ENCODE assay signal across 8 cellular contexts in the genomic region with DNA sequence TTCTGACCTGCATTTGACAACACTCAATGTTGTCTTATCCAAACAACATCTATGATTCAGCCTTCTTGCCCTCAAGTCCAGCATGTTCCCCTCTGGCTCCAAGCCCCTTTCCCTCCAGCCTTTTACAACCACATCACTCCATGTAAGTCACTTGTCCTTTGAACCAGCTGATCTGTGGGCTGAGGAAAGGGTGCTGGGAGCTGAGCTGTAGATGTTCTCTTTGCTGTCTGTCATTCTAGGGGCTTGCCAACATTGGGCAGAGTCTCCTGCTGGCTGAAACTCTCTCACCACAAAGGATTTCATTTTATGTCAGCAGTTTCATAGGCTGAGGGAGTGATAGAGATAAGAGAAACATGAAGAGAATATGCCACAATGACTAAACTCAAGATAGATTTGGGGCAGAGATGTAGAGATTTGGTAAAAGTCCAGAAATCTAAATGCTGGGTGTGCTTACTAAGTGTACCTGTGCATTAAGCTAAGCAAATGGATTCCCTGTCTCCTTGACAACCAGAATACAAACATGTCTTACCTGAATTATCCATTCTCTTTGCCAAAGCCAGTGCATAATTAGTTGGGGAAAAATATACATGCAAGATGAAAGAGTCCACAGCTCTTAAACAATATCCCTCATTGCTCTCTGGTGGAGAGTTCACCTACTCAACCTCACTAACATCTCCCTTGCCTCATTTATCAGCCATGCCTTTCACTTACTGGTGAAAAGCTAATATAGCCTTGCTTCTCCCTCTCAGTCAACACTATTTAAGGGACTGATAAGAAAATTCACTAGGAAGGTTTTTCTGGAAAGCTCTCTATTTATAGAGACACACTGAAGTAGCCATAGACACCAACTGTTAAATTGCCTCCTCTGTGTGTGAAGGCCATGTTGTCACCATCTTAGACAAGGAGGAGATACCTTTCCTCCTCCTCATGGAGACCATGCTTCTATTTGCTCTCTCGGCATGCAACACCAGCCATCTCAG.
A peak's percentile ranks its signal among the peaks of the same experiment; 100 is the strongest.
DNase-seq lines count a peak whose midpoint lies in the region; ATAC-seq and TF ChIP-seq lines count a peak whose summit lies in the region.

No MANE protein-coding gene starts in this region.

- no peaks in the 10 kb centered on the region for H3K9me3 ChIP-seq in MG63

- ATAC-seq in Right ventricle myocardium inferior: peak; percentile 37
- ATAC-seq in HG03280 (IDR thresholded peaks at IDR 0.05; ENCODE audit: unreplicated experiment): peak; percentile 77

- H3K27ac ChIP-seq in coronary artery: no peak overlapping the region

- DNase-seq in Right ventricle myocardium inferior (ENCODE audit: missing footprints): no peak
- no peak for DNase-seq in cardiac septum (ENCODE audit: low spot score)
- peak; percentile 64 for DNase-seq in activated naive CD8-positive, alpha-beta T cell treated with anti-CD3 and anti-CD28 coated beads for 36 hours
- no peak for DNase-seq in type B pancreatic cell (ENCODE audit: extremely low spot score, unreplicated experiment)
- DNase-seq in coronary artery (ENCODE audit: low spot score): no peak
- DNase-seq in MG63: no peak
- DNase-seq in nephron progenitor cell: no peak

- H3K36me3 Mint-ChIP-seq in activated naive CD8-positive, alpha-beta T cell treated with anti-CD3 and anti-CD28 coated beads for 36 hours: no peaks in the 10 kb centered on the region
- no peaks in the 10 kb centered on the region for H3K36me3 Mint-ChIP-seq in type B pancreatic cell
- H3K36me3 Mint-ChIP-seq in nephron progenitor cell (ENCODE audit: low read depth): no peaks in the 10 kb centered on the region

- peaks cover 5% of the 10 kb centered on the region for H3K27me3 Mint-ChIP-seq in activated naive CD8-positive, alpha-beta T cell treated with anti-CD3 and anti-CD28 coated beads for 36 hours
- H3K27me3 Mint-ChIP-seq in type B pancreatic cell: peaks cover 9% of the 10 kb centered on the region
- H3K27me3 Mint-ChIP-seq in nephron progenitor cell (ENCODE audit: low read depth, poor library complexity): peaks cover 22% of the 10 kb centered on the region

- peaks cover 32% of the 10 kb centered on the region for H3K4me1 Mint-ChIP-seq in activated naive CD8-positive, alpha-beta T cell treated with anti-CD3 and anti-CD28 coated beads for 36 hours
- H3K4me1 Mint-ChIP-seq in type B pancreatic cell (ENCODE audit: unreplicated experiment) (peaks cover 10% of the 10 kb centered on the region), nephron progenitor cell (peaks cover 5% of the 10 kb centered on the region)

- no peak overlapping the region for H3K4me3 ChIP-seq in coronary artery
- no peak overlapping the region for H3K4me3 ChIP-seq in MG63

- H3K27ac Mint-ChIP-seq in activated naive CD8-positive, alpha-beta T cell treated with anti-CD3 and anti-CD28 coated beads for 36 hours: no peak overlapping the region
- H3K27ac Mint-ChIP-seq in type B pancreatic cell (peak overlapping the region; percentile 2), nephron progenitor cell (no peak overlapping the region)

- H3K27me3 ChIP-seq in MG63: no peaks in the 10 kb centered on the region

- no peak overlapping the region for H3K4me3 Mint-ChIP-seq in activated naive CD8-positive, alpha-beta T cell treated with anti-CD3 and anti-CD28 coated beads for 36 hours
- H3K4me3 Mint-ChIP-seq in type B pancreatic cell (no peak overlapping the region), nephron progenitor cell (no peak overlapping the region)

- H3K9me3 Mint-ChIP-seq in activated naive CD8-positive, alpha-beta T cell treated with anti-CD3 and anti-CD28 coated beads for 36 hours: peaks cover 2% of the 10 kb centered on the region
- H3K9me3 Mint-ChIP-seq in type B pancreatic cell (no peaks in the 10 kb centered on the region), nephron progenitor cell (no peaks in the 10 kb centered on the region)

- intact Hi-C loops in Right ventricle myocardium inferior (cut with DNase I): loop anchor here (2.0 to 5.0 kb wide), 4 partner anchors 94 to 291 kb away; no protein-coding TSS in a partner anchor
- intact Hi-C loops in cardiac septum (cut with DNase I): loop anchor here (10.0 kb wide), 1 partner anchor 283 kb away; no protein-coding TSS in a partner anchor

- no peak for TF ChIP-seq CTCF in type B pancreatic cell (conservative IDR thresholded peaks at IDR 0.05)
- no peak for TF ChIP-seq CTCF in coronary artery (IDR thresholded peaks at IDR 0.05)
- no peak for TF ChIP-seq CTCF in nephron progenitor cell (IDR thresholded peaks at IDR 0.05)

- no peaks in the 10 kb centered on the region for H3K36me3 ChIP-seq in MG63
